Comparison of ENCODE assay signal across 9 cellular contexts in the genomic region with DNA sequence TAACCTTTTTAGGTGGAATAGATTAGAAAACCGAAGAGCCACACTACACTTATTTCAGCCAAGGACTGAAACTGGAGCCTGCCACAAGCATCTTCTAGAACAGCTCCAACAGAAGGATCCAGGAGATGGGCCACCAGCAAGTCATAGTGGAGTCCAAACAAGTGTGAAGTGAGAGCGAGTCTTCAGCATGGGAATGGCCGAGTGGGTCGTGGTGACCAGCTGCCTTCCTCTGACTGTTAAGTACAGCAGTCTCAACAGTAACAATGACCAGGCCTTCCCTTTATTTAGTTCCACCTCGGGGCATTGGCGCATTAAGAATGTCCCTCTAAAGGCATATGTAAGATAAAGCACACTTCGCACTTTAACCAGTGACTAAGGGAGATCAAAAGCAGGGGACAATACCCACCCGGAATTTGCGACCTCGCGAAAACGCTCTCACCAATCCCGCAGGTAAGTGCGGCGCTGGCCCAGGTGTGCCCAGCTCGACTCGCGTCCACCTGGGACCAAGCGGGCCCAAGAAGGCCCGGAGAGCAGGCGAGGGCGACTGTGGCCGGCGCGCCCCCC. TPM values are rescaled to one million over a fixed set of nuclear protein-coding genes. Genes with fewer than 3 reads are reported as not detected.
DNase-seq lines count a peak whose midpoint lies in the region; TF ChIP-seq lines count a peak whose summit lies in the region.
"Had no signal": no experiment of that assay in that cellular context is flagged by ENCODE, and none has a peak within 500 bp of the region (broad histone marks: within the 10 kb centered on the region; RNA-seq: fewer than 3 reads in every experiment).

No MANE protein-coding gene starts in this region.

- TF ChIP-seq POLR2A in thyroid gland (IDR thresholded peaks at IDR 0.05) = no peak

- no peaks in the 10 kb centered on the region for H3K9me3 Mint-ChIP-seq in T-helper 2 cell treated with Interferon-gamma antibody and Interleukin-4, amounts not matched to agents 5 μg/mL and 100 μg/mL, for 36 hours
- H3K9me3 Mint-ChIP-seq in mesothelial cell of epicardium = no peaks in the 10 kb centered on the region

- peaks cover 36% of the 10 kb centered on the region for H3K27me3 Mint-ChIP-seq in T-helper 2 cell treated with Interferon-gamma antibody and Interleukin-4, amounts not matched to agents 5 μg/mL and 100 μg/mL, for 36 hours (ENCODE audit: low read depth)
- peaks cover 43% of the 10 kb centered on the region for H3K27me3 Mint-ChIP-seq in mesothelial cell of epicardium (ENCODE audit: low read depth)

- no peak for TF ChIP-seq CTCF in mesothelial cell of epicardium (IDR thresholded peaks at IDR 0.05; ENCODE audit: unreplicated experiment)
- no peak for TF ChIP-seq CTCF in thyroid gland (IDR thresholded peaks at IDR 0.05)

- DNase-seq in T-helper 2 cell treated with Interferon-gamma antibody and Interleukin-4, amounts not matched to agents 5 μg/mL and 100 μg/mL, for 36 hours (ENCODE audit: low spot score) = no peak
- no peak for DNase-seq in T-helper 2 cell
- no peak for DNase-seq in mesothelial cell of epicardium (ENCODE audit: low spot score in 2 of 2, unreplicated experiment in 2 of 2)
- peak; percentile 33 for DNase-seq in thyroid gland
- no peak for DNase-seq in iPS-NIHi11 (ENCODE audit: low spot score)
- no peak for DNase-seq in NCI-H1105 treated with DMSO at 0.1 percent for 48 hours (lab: John Stamatoyannopoulos, UW)
- DNase-seq in mesenteric fat pad (ENCODE audit: low spot score) = no peak
- DNase-seq: NK-92 treated with Interleukin-12 subunit alpha and Interleukin-12 subunit beta, amount 100 ng/mL, for 24 hours had no signal

- H3K4me1 ChIP-seq in thyroid gland = peaks cover 5 to 6% of the 10 kb centered on the region in 2 donors

- H3K27ac ChIP-seq in cingulate gyrus (ENCODE audit: low read depth, low read length) (peak overlapping the region; percentile 70), thyroid gland (peak overlapping the region; percentile 85 to 94 (median 89))

- H3K36me3 Mint-ChIP-seq in T-helper 2 cell treated with Interferon-gamma antibody and Interleukin-4, amounts not matched to agents 5 μg/mL and 100 μg/mL, for 36 hours (ENCODE audit: low read depth) = no peaks in the 10 kb centered on the region
- H3K36me3 Mint-ChIP-seq in mesothelial cell of epicardium = no peaks in the 10 kb centered on the region

- no peaks in the 10 kb centered on the region for H3K36me3 ChIP-seq in thyroid gland

- H3K4me3 ChIP-seq in thyroid gland (replicated peaks in 1 of 3) = peak overlapping the region; percentile 57 to 80 (median 69)

- H3K4me3 Mint-ChIP-seq in T-helper 2 cell treated with Interferon-gamma antibody and Interleukin-4, amounts not matched to agents 5 μg/mL and 100 μg/mL, for 36 hours = peak overlapping the region; percentile 73
- H3K4me3 Mint-ChIP-seq in mesothelial cell of epicardium = peak overlapping the region; percentile 75

- WGBS in thyroid gland, 2 donors = 39 to 59% methylated on average over 5 to 12 of the region's 25 CpGs

- no peaks in the 10 kb centered on the region for H3K9me3 ChIP-seq in thyroid gland

- H3K27me3 ChIP-seq in thyroid gland = no peaks in the 10 kb centered on the region

- no peak overlapping the region for H3K27ac Mint-ChIP-seq in T-helper 2 cell treated with Interferon-gamma antibody and Interleukin-4, amounts not matched to agents 5 μg/mL and 100 μg/mL, for 36 hours
- H3K27ac Mint-ChIP-seq in mesothelial cell of epicardium = peak overlapping the region; percentile 71

- H3K4me1 Mint-ChIP-seq in T-helper 2 cell treated with Interferon-gamma antibody and Interleukin-4, amounts not matched to agents 5 μg/mL and 100 μg/mL, for 36 hours (ENCODE audit: low read depth) = peaks cover 6% of the 10 kb centered on the region
- H3K4me1 Mint-ChIP-seq in mesothelial cell of epicardium = peaks cover 18% of the 10 kb centered on the region

- intact Hi-C loops in thyroid gland (cut with DNase I) = no loop called here

RNA-seq across cellular contexts. Expression of a gene that starts 1.1 kb away (rescaled TPM):
- total RNA-seq in mesothelial cell of epicardium (15.9 to 18.5 TPM (median 17.5 TPM) in 3 replicates), thyroid gland (10 to 100 TPM; 15.2 to 37.1 (median 24.3) TPM), mesenteric fat pad (7.5 TPM)

Comparison
In these comparisons a context has a peak if more than half of its experiments do, and no peak if none do; other contexts are left out.
1. DNase-seq: peak in thyroid gland (2 of 2); none in T-helper 2 cell treated with Interferon-gamma antibody and Interleukin-4, amounts not matched to agents 5 μg/mL and 100 μg/mL, for 36 hours (single experiment), T-helper 2 cell (0 of 5), mesothelial cell of epicardium (0 of 2), iPS-NIHi11 (single experiment), NCI-H1105 treated with DMSO at 0.1 percent for 48 hours (single experiment) and mesenteric fat pad (single experiment).